ENCODE assay signal across 26 cellular contexts in the genomic region with DNA sequence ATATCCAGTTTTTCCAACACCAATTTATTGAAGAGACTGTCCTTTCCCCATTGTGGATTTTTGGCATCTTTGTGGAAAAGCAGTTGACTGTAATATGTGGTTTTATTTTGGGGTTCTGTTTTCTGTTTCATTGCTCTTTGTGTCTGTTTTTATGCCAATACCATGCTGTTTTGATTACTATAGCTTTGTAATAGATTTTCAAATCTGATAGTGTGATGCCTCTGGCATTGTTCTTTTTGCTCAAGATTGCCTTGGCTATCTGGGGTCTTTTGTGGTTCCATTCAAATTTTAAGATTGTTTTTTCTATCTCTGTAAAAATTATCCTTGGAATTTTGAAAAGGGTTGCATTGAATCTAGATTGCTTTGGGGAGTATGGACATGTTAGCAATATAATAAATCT.
"Had no signal": no experiment of that assay in that cellular context is flagged by ENCODE, and none has a peak within 500 bp of the region (broad histone marks: within the 10 kb centered on the region; RNA-seq: fewer than 3 reads in every experiment).

No MANE protein-coding gene starts in this region.

- H3K27ac ChIP-seq: hepatocyte, left ventricle myocardium inferior, neural progenitor cell, neutrophil, parathyroid adenoma, psoas muscle, right atrium auricular region, right lobe of liver, stomach, testis, thyroid gland, transverse colon, upper lobe of left lung had no signal

- H3K27me3 ChIP-seq: hepatocyte, neural progenitor cell, neutrophil, right atrium auricular region, right lobe of liver, stomach, testis, thyroid gland, transverse colon, upper lobe of left lung had no signal

- DNase-seq: islet precursor cell; left ventricle myocardium inferior; mesendoderm; naive B cell; natural killer cell; nephron progenitor cell; occipital lobe; psoas muscle; right lobe of liver; stimulated activated CD4-positive, alpha-beta T cell treated with anti-CD3 and anti-CD28 coated beads, Interleukin-1b, Interleukin-23, amount 100 ng/mL, for 48 hours; stimulated activated CD4-positive, alpha-beta T cell treated with anti-CD3 and anti-CD28 coated beads, Interleukin-2, amount 100 ng/mL, for 48 hours; stimulated activated CD4-positive, alpha-beta T cell treated with anti-CD3 and anti-CD28 coated beads, Interleukin-4, amount 100 ng/mL, for 4 hours; stimulated activated CD8-positive, alpha-beta memory T cell treated with anti-CD3 and anti-CD28 coated beads, Interleukin-4, amount 100 ng/mL, for 48 hours; stimulated activated naive CD8-positive, alpha-beta T cell treated with anti-CD3 and anti-CD28 coated beads, Interleukin-15, Interleukin-2, amounts not matched to agents 100 U/mL and 50 U/mL, for 24 hours; stomach; testis; thyroid gland; transverse colon; upper lobe of left lung had no signal

- H3K9ac ChIP-seq: neural progenitor cell, parathyroid adenoma had no signal

- H3K4me1 ChIP-seq: left ventricle myocardium inferior, neural progenitor cell, parathyroid adenoma, psoas muscle, right atrium auricular region, right lobe of liver, stomach, testis, thyroid gland, transverse colon, upper lobe of left lung had no signal

- H3K4me3 ChIP-seq: hepatocyte, left ventricle myocardium inferior, lung, neural progenitor cell, psoas muscle, right atrium auricular region, right lobe of liver, smooth muscle cell, stomach, testis, thyroid gland, transverse colon, upper lobe of left lung had no signal

- H3K36me3 ChIP-seq: left ventricle myocardium inferior, neural progenitor cell, neutrophil, right atrium auricular region, right lobe of liver, stomach, thyroid gland, transverse colon, upper lobe of left lung had no signal

- H3K9me3 ChIP-seq: neutrophil, testis, thyroid gland, upper lobe of left lung had no signal

- H3K4me2 ChIP-seq: hepatocyte, neural progenitor cell, smooth muscle cell had no signal

- H3K79me2 ChIP-seq: hepatocyte, parathyroid adenoma had no signal

- H2AFZ ChIP-seq: hepatocyte, neural progenitor cell, parathyroid adenoma had no signal
